9 cellular contexts compared by ENCODE assay signal in genomic region chr14:94853920-94854319, GRCh38.
"Had no signal": no experiment of that assay in that cellular context is flagged by ENCODE, and none has a peak within 500 bp of the region (broad histone marks: within the 10 kb centered on the region; RNA-seq: fewer than 3 reads in every experiment).

No MANE protein-coding gene starts in this region.

- H3K27ac Mint-ChIP-seq: HFFc6 had no signal

- H3K36me3 ChIP-seq: HAP-1 had no signal

- H2AFZ ChIP-seq: GM23248 had no signal

- H3K9ac ChIP-seq: GM23248 had no signal

- H3K9me3 ChIP-seq: HAP-1 had no signal

- ATAC-seq: HCT116 had no signal

- FAIRE-seq: H1, H54 had no signal

- H3K4me3 Mint-ChIP-seq: H9, HFFc6 had no signal

- H3K4me3 ChIP-seq: GM23248, HAP-1 had no signal

- H3K27ac ChIP-seq: GM23248 had no signal

- DNase-seq: GM23248, GOT3, H7, H9, HFFc6 had no signal

- H3K4me1 ChIP-seq: HAP-1 had no signal
